ENCODE assay signal across 9 cellular contexts in genomic region chr16:9258423-9259051, GRCh38.
DNase-seq lines count a peak whose midpoint lies in the region; TF ChIP-seq lines count a peak whose summit lies in the region.
"Had no signal": no experiment of that assay in that cellular context is flagged by ENCODE, and none has a peak within 500 bp of the region (broad histone marks: within the 10 kb centered on the region; RNA-seq: fewer than 3 reads in every experiment).

No MANE protein-coding gene starts in this region.

- no peak overlapping the region for H3K27ac ChIP-seq in H9 (ENCODE audit: insufficient read length, low read depth, low read length)
- H3K27ac ChIP-seq in dorsolateral prefrontal cortex, result peak overlapping the region in 45 of 59 donors; percentile 4 to 85 (median 59)
- no peak overlapping the region for H3K27ac ChIP-seq in mesendoderm (ENCODE audit: low read depth, low read length)

- H3K27ac Mint-ChIP-seq in H9, result peak overlapping the region in 1 of 3 experiments; percentile 57; a peak in 1 of 7 replicates
- H3K27ac Mint-ChIP-seq: activated B cell treated with CpG ODN at 0.5 μM for 24 hours had no signal

- H4K5ac ChIP-seq in H9 (ENCODE audit: insufficient read length, low read depth, low read length), result no peak overlapping the region
- peak overlapping the region; percentile 38 for H4K5ac ChIP-seq in mesendoderm (ENCODE audit: low read length)

- H4K8ac ChIP-seq in H9 (replicated peaks; ENCODE audit: insufficient read length, low read depth, low read length), result no peak overlapping the region
- H4K8ac ChIP-seq in mesendoderm (ENCODE audit: low read depth, low read length), result no peak overlapping the region

- H4K20me1 ChIP-seq in H9 (ENCODE audit: control insufficient read depth, insufficient read depth, insufficient read length), result peaks cover 3% of the 10 kb centered on the region

- H3K36me3 Mint-ChIP-seq in H9 (ENCODE audit: insufficient read depth in 1 of 3, low read depth in 3 of 3), result no peaks in the 10 kb centered on the region; a peak in 2 of 7 replicates

- peak; percentile 44 for DNase-seq in DMS53 (lab: John Stamatoyannopoulos, UW)
- DNase-seq in DMS53 treated with DMSO at 0.1 percent for 48 hours (lab: John Stamatoyannopoulos, UW; ENCODE audit: unreplicated experiment), result no peak
- DNase-seq in H9, result peak; percentile 76
- DNase-seq in OCI-M1 (lab: John Stamatoyannopoulos, UW), result peak; percentile 38
- peak; percentile 41 to 79 (median 70) for DNase-seq in dorsolateral prefrontal cortex
- DNase-seq in mesendoderm, result peak; percentile 72
- DNase-seq in activated CD4-positive, CD25-positive, alpha-beta regulatory T cell treated with anti-CD3 and anti-CD28 coated beads, Interleukin-2, amount 50 U/mL, for 72 hours, result no peak
- DNase-seq in cortex of kidney (lab: John Stamatoyannopoulos, UW), result no peak
- DNase-seq: activated B cell treated with CpG ODN at 0.5 μM for 24 hours had no signal

- no peak overlapping the region for H2BK5ac ChIP-seq in H9 (ENCODE audit: insufficient read length, low read length)
- H2BK5ac ChIP-seq in mesendoderm (ENCODE audit: low read length), result no peak overlapping the region

- H3K18ac ChIP-seq in H9 (ENCODE audit: insufficient read length, low read depth, low read length) (no peak overlapping the region), mesendoderm (ENCODE audit: low read length) (no peak overlapping the region)

- peak; percentile 93 for TF ChIP-seq CTCF in H9 (conservative IDR thresholded peaks at IDR 0.05)
- TF ChIP-seq CTCF in dorsolateral prefrontal cortex (IDR thresholded peaks at IDR 0.05 in 54 of 56, conservative IDR thresholded peaks at IDR 0.05 in 2 of 56; ENCODE audit: low read depth in 1 of 56, partially characterized antibody in 56 of 56), result peak; percentile 58 to 89 (median 78)

- H2BK120ac ChIP-seq in H9 (ENCODE audit: low read depth, low read length, poor library complexity, severe bottlenecking) (no peak overlapping the region), mesendoderm (ENCODE audit: low read depth, low read length) (no peak overlapping the region)

- H3K4me3 ChIP-seq in dorsolateral prefrontal cortex, result no peak overlapping the region
- no peak overlapping the region for H3K4me3 ChIP-seq in mesendoderm (ENCODE audit: low read length)

- H3K4me2 ChIP-seq in H9 (ENCODE audit: insufficient read depth, insufficient read length, low read length) (no peak overlapping the region), mesendoderm (ENCODE audit: low read length) (no peak overlapping the region)

- H3K27me3 ChIP-seq in H9 (ENCODE audit: insufficient read depth, low read length), result no peaks in the 10 kb centered on the region; the same call in 1 of the 2 replicates
- no peaks in the 10 kb centered on the region for H3K27me3 ChIP-seq in dorsolateral prefrontal cortex
- no peaks in the 10 kb centered on the region for H3K27me3 ChIP-seq in mesendoderm (ENCODE audit: insufficient read depth, low read length, poor library complexity)

- no peaks in the 10 kb centered on the region for H3K23me2 ChIP-seq in H9 (ENCODE audit: insufficient read length, low read depth, low read length, poor library complexity, severe bottlenecking)

- intact Hi-C loops in dorsolateral prefrontal cortex (cut with DNase I), result loop anchor here (2.0 to 5.0 kb wide), 3 partner anchors 922 to 1249 kb away; partner anchors contain the start of gene GRIN2A (in 1 of the 2)

- H3K4me1 ChIP-seq in H9 (ENCODE audit: insufficient read depth, low read length) (no peaks in the 10 kb centered on the region), mesendoderm (ENCODE audit: control insufficient read depth, low read depth, low read length) (no peaks in the 10 kb centered on the region)

- H3T11ph ChIP-seq in H9 (ENCODE audit: low read length), result no peak overlapping the region

- H3K56ac ChIP-seq in H9 (ENCODE audit: insufficient read length, low read depth, low read length) (no peak overlapping the region), mesendoderm (ENCODE audit: low read length) (no peak overlapping the region)

- WGBS in H9 (ENCODE audit: extremely low coverage, insufficient read length, low lambda C conversion rate), result no CpG with 5 or more reads among the region's 14 CpGs
- no CpG with 5 or more reads among the region's 14 CpGs for WGBS in mesendoderm (ENCODE audit: extremely low coverage, insufficient coverage, low lambda C conversion rate)

- no peak overlapping the region for H3K14ac ChIP-seq in H9 (ENCODE audit: insufficient read depth, low read length)

- H2BK12ac ChIP-seq in H9 (ENCODE audit: insufficient read length, low read depth, low read length), result no peak overlapping the region

- H3K4me3 Mint-ChIP-seq in H9, result no peak overlapping the region
- H3K4me3 Mint-ChIP-seq: activated B cell treated with CpG ODN at 0.5 μM for 24 hours had no signal

- no peak overlapping the region for H2AK5ac ChIP-seq in H9 (ENCODE audit: insufficient read length, low read length)
- H2AK5ac ChIP-seq in mesendoderm (ENCODE audit: low read length), result no peak overlapping the region

- no peak overlapping the region for H3K9ac ChIP-seq in H9 (ENCODE audit: extremely low read depth, insufficient read length, low read length)
- no peak overlapping the region for H3K9ac ChIP-seq in mesendoderm (ENCODE audit: low read length)

- no peak overlapping the region for H2BK20ac ChIP-seq in H9 (ENCODE audit: low read depth, low read length, poor library complexity, severe bottlenecking)

- H3K9me3 ChIP-seq in H9 (ENCODE audit: control insufficient read depth, low read depth, low read length), result no peaks in the 10 kb centered on the region

- peaks cover 25% of the 10 kb centered on the region for H3K27me3 Mint-ChIP-seq in H9 (ENCODE audit: low read depth)

- H4K91ac ChIP-seq in H9 (ENCODE audit: insufficient read length, low read depth, low read length), result no peak overlapping the region

- H3K4me1 Mint-ChIP-seq in H9, result peaks cover 2 to 11% of the 10 kb centered on the region in 2 experiments
- H3K4me1 Mint-ChIP-seq: activated B cell treated with CpG ODN at 0.5 μM for 24 hours had no signal

- H3K4ac ChIP-seq in H9 (ENCODE audit: low read depth, low read length), result no peak overlapping the region
- H3K4ac ChIP-seq in mesendoderm (ENCODE audit: low read depth, low read length), result no peak overlapping the region

- no peak overlapping the region for H3K23ac ChIP-seq in H9 (ENCODE audit: insufficient read length, low read depth, low read length)
- H3K23ac ChIP-seq in mesendoderm (ENCODE audit: low read length), result no peak overlapping the region

- H2AFZ ChIP-seq in H9 (ENCODE audit: low read length), result no peak overlapping the region

- H3K79me1 ChIP-seq in H9 (ENCODE audit: insufficient read depth, low read depth, low read length, poor library complexity, severe bottlenecking), result no peaks in the 10 kb centered on the region
- no peaks in the 10 kb centered on the region for H3K79me1 ChIP-seq in mesendoderm (ENCODE audit: low read length)

- H2BK15ac ChIP-seq in H9 (ENCODE audit: low read depth, low read length), result no peak overlapping the region
- no peak overlapping the region for H2BK15ac ChIP-seq in mesendoderm (replicated peaks; ENCODE audit: low read depth)

- no peaks in the 10 kb centered on the region for H3K79me2 ChIP-seq in H9 (ENCODE audit: insufficient read depth, low read length)
- H3K79me2 ChIP-seq in mesendoderm (ENCODE audit: control insufficient read depth, insufficient read depth, low read length), result no peaks in the 10 kb centered on the region

- H3K36me3 ChIP-seq in mesendoderm (ENCODE audit: control insufficient read depth, insufficient read depth, low read length), result no peaks in the 10 kb centered on the region

- H3K9me3 Mint-ChIP-seq in H9, result peaks cover 3% of the 10 kb centered on the region in 2 experiments; a peak in 2 of 5 replicates

Comparison
In these comparisons a context has a peak if more than half of its experiments do, and no peak if none do; other contexts are left out.
1. DNase-seq: peak in DMS53 (single experiment), H9 (single experiment), OCI-M1 (single experiment), dorsolateral prefrontal cortex (10 of 10) and mesendoderm (single experiment); none in DMS53 treated with DMSO at 0.1 percent for 48 hours (single experiment), activated CD4-positive, CD25-positive, alpha-beta regulatory T cell treated with anti-CD3 and anti-CD28 coated beads, Interleukin-2, amount 50 U/mL, for 72 hours (single experiment) and cortex of kidney (single experiment).
2. H3K27ac ChIP-seq: peak in dorsolateral prefrontal cortex (45 of 59); none in H9 (single experiment) and mesendoderm (single experiment).